Comparison of ENCODE assay signal across 1 cellular context in genomic region chr18:36335476-36336279, GRCh38.
TF ChIP-seq lines count a peak whose summit lies in the region.

No MANE protein-coding gene starts in this region.

TF ChIP-seq in K562, 482 proteins besides CTCF, POLR2A, EP300 and RAD21:
- TF ChIP-seq ZNF583 (CRISPR knock-in tag; IDR thresholded peaks at IDR 0.05): no peak
- no peak for TF ChIP-seq NR4A1 (CRISPR knock-in tag; IDR thresholded peaks at IDR 0.05)
- no peak for TF ChIP-seq NR4A1 (tag; IDR thresholded peaks at IDR 0.05)
- no peak for TF ChIP-seq ZNF449 (CRISPR knock-in tag; IDR thresholded peaks at IDR 0.05)
- no peak for TF ChIP-seq TAF15 (IDR thresholded peaks at IDR 0.05; ENCODE audit: low read depth, low read length)
- no peak for TF ChIP-seq NBN (IDR thresholded peaks at IDR 0.05; ENCODE audit: low read depth)
- peak; percentile 38 for TF ChIP-seq ZFP36 (IDR thresholded peaks at IDR 0.05; ENCODE audit: low read depth, low read length, partially characterized antibody)
- TF ChIP-seq KDM4B (IDR thresholded peaks at IDR 0.05; ENCODE audit: borderline replicate concordance in 2 of 2, low read depth in 1 of 2): no peak
